Comparison of ENCODE assay signal across 24 cellular contexts in genomic region chr7:31500656-31501055, GRCh38. TPM values are rescaled to one million over a fixed set of nuclear protein-coding genes. Genes with fewer than 3 reads are reported as not detected.
DNase-seq lines count a peak whose midpoint lies in the region; ATAC-seq, FAIRE-seq and TF ChIP-seq lines count a peak whose summit lies in the region.
"Had no signal": no experiment of that assay in that cellular context is flagged by ENCODE, and none has a peak within 500 bp of the region (broad histone marks: within the 10 kb centered on the region; RNA-seq: fewer than 3 reads in every experiment).

No MANE protein-coding gene starts in this region.

- H3K4me3 ChIP-seq in Caco-2 (ENCODE audit: low read depth, low read length) (no peak overlapping the region), body of pancreas (no peak overlapping the region), pancreas (no peak overlapping the region), stomach (no peak overlapping the region)
- H3K4me3 ChIP-seq: GM23248, HAP-1, K562 had no signal

- no peaks in the 10 kb centered on the region for H3K9me3 Mint-ChIP-seq in Caco-2 (ENCODE audit: unreplicated experiment)

- H3K4me1 ChIP-seq in Caco-2 (peaks cover 26% of the 10 kb centered on the region), body of pancreas (peaks cover 17% of the 10 kb centered on the region), pancreas (peaks cover 0 to 12% (median 10%) of the 10 kb centered on the region in 3 donors), stomach (peaks cover 0 to 8% (median 3%) of the 10 kb centered on the region in 4 donors)
- H3K4me1 ChIP-seq: BE2C, HAP-1 had no signal

- TF ChIP-seq POLR2A in body of pancreas (IDR thresholded peaks at IDR 0.05) (no peak), stomach (IDR thresholded peaks at IDR 0.05) (no peak)

- peak overlapping the region; percentile 58 for H3K4me3 Mint-ChIP-seq in Caco-2 (ENCODE audit: unreplicated experiment)
- H3K4me3 Mint-ChIP-seq: CD4-positive, CD25-positive, alpha-beta regulatory T cell; CD8-positive, alpha-beta memory T cell had no signal

- H3K9me3 ChIP-seq in Caco-2: no peaks in the 10 kb centered on the region
- H3K9me3 ChIP-seq in body of pancreas: no peaks in the 10 kb centered on the region
- no peaks in the 10 kb centered on the region for H3K9me3 ChIP-seq in pancreas
- H3K9me3 ChIP-seq in stomach: no peaks in the 10 kb centered on the region
- H3K9me3 ChIP-seq: BE2C, HAP-1 had no signal

- no peaks in the 10 kb centered on the region for H3K27me3 Mint-ChIP-seq in Caco-2 (ENCODE audit: insufficient read depth, unreplicated experiment)
- H3K27me3 Mint-ChIP-seq: CD4-positive, CD25-positive, alpha-beta regulatory T cell; CD8-positive, alpha-beta memory T cell had no signal

- WGBS in body of pancreas, 2 donors: 0 to 10% methylated on average over 1 of the region's 1 CpG
- WGBS in pancreas, 2 donors: 4 to 9% methylated on average over 1 of the region's 1 CpG
- WGBS in stomach, 5 donors: 9 to 31% (median 22%) methylated on average over 1 of the region's 1 CpG

- H3K27ac ChIP-seq in body of pancreas: peak overlapping the region in 3 of 4 donors; percentile 15 to 47 (median 24)
- H3K27ac ChIP-seq in pancreas: peak overlapping the region in 1 of 4 donors; percentile 50
- peak overlapping the region in 3 of 5 donors; percentile 13 to 35 (median 33) for H3K27ac ChIP-seq in stomach
- H3K27ac ChIP-seq: GM23248 had no signal

- ATAC-seq in body of pancreas (peak; percentile 82), pancreas (peak; percentile 43 to 87 (median 60)), HG02852 (IDR thresholded peaks at IDR 0.05; ENCODE audit: unreplicated experiment) (no peak)
- ATAC-seq: K562 had no signal

- BruUV-seq in Caco-2 (replicated peaks; lab: Mats Ljungman, UMichigan): no TSS peak

- intact Hi-C loops in Caco-2 (cut with micrococcal nuclease; ENCODE audit: unreplicated experiment) (no loop called here), body of pancreas (cut with DNase I) (no loop called here), pancreas (cut with DNase I) (no loop called here), stomach (cut with DNase I; ENCODE audit: low total_unique reads) (no loop called here)

- H3K36me3 Mint-ChIP-seq in Caco-2 (ENCODE audit: insufficient read depth, unreplicated experiment): no peaks in the 10 kb centered on the region
- H3K36me3 Mint-ChIP-seq: CD4-positive, CD25-positive, alpha-beta regulatory T cell; CD8-positive, alpha-beta memory T cell had no signal

- H3K36me3 ChIP-seq in Caco-2 (ENCODE audit: control insufficient read depth, insufficient read depth, low read length) (no peaks in the 10 kb centered on the region), body of pancreas (replicated peaks in 1 of 2; ENCODE audit: insufficient read depth in 1 of 2, low read depth in 2 of 2) (no peaks in the 10 kb centered on the region), pancreas (no peaks in the 10 kb centered on the region), stomach (no peaks in the 10 kb centered on the region)
- H3K36me3 ChIP-seq: BE2C, HAP-1 had no signal

- no peaks in the 10 kb centered on the region for H3K27me3 ChIP-seq in Caco-2 (replicated peaks; ENCODE audit: control insufficient read depth, insufficient read depth, low read length)
- H3K27me3 ChIP-seq in body of pancreas: no peaks in the 10 kb centered on the region
- no peaks in the 10 kb centered on the region for H3K27me3 ChIP-seq in pancreas
- H3K27me3 ChIP-seq in stomach: no peaks in the 10 kb centered on the region
- H3K27me3 ChIP-seq: BE2C had no signal

- H3K27ac Mint-ChIP-seq in Caco-2 (ENCODE audit: unreplicated experiment): peak overlapping the region; percentile 53
- H3K27ac Mint-ChIP-seq: CD4-positive, CD25-positive, alpha-beta regulatory T cell; CD8-positive, alpha-beta memory T cell had no signal

- peaks cover 26% of the 10 kb centered on the region for H3K4me1 Mint-ChIP-seq in Caco-2 (ENCODE audit: low read depth, unreplicated experiment)
- H3K4me1 Mint-ChIP-seq: CD4-positive, CD25-positive, alpha-beta regulatory T cell; CD8-positive, alpha-beta memory T cell had no signal

- TF ChIP-seq CTCF in Caco-2 (IDR thresholded peaks at IDR 0.05; ENCODE audit: insufficient read depth in 1 of 2, low read depth in 1 of 2, low read length in 1 of 2, severe bottlenecking in 1 of 2, unreplicated experiment in 1 of 2): no peak
- TF ChIP-seq CTCF in body of pancreas (IDR thresholded peaks at IDR 0.05): no peak
- TF ChIP-seq CTCF in pancreas (IDR thresholded peaks at IDR 0.05): no peak
- no peak for TF ChIP-seq CTCF in stomach (IDR thresholded peaks at IDR 0.05)

- CTCF ChIA-PET in Caco-2 (lab: Charles Lee): no interaction called here

- DNase-seq in Caco-2 (peak in 1 of 2 experiments; percentile 12), body of pancreas (peak in 2 of 4 donors; percentile 4 to 14), pancreas (no peak), stomach (no peak), iPS-NIHi7 (ENCODE audit: extremely low spot score) (no peak), NCI-H82 (lab: John Stamatoyannopoulos, UW) (no peak)
- DNase-seq: 8988T; BE2C; C1 segment of cervical spinal cord; CD4-positive, CD25-positive, alpha-beta regulatory T cell; CD8-positive, alpha-beta memory T cell; COR-L47; DMS153; DMS79; GDM1; GM23248; IMR-90 had no signal

- TF ChIP-seq EP300 in stomach (IDR thresholded peaks at IDR 0.05): no peak

- POLR2A ChIA-PET in Caco-2 (lab: Charles Lee): no interaction called here

- FAIRE-seq in pancreas (lab: Jason Lieb, UNC): no peak
- FAIRE-seq: GM12892, HTR-8/SVneo, K562 had no signal

RNA-seq across cellular contexts. Expression of gene ITPRID1, which starts 13.2 kb away (rescaled TPM):
- total RNA-seq in Caco-2 (2022) (0.09 and 0.26 TPM in 2 replicates), body of pancreas (not detected), pancreas (under 1 TPM in 5 of 6 donors, not detected in 1; 0.05 to 0.72 (median 0.09) TPM), stomach (under 1 TPM in 4 of 5 donors, not detected in 1; 0.18 to 0.58 (median 0.37) TPM)
- polyA plus RNA-seq in pancreas (under 1 TPM in 1 of 2 donors, not detected in 1; 0.02 TPM), stomach (under 1 TPM in 2 of 3 donors, not detected in 1; 0.30 to 0.37 TPM)
- total RNA-seq: CD4-positive, CD25-positive, alpha-beta regulatory T cell; CD8-positive, alpha-beta memory T cell; Daoy; GM23248; H4; IMR-90; K562 had no signal
- polyA plus RNA-seq: CD4-positive, CD25-positive, alpha-beta regulatory T cell; CD8-positive, alpha-beta memory T cell; GM23248; IMR-90; K562 had no signal
